ENCODE assay signal across 1 cellular context in genomic region chr7:121406-121805, GRCh38.
TF ChIP-seq lines count a peak whose summit lies in the region.

No MANE protein-coding gene starts in this region.

TF ChIP-seq in H1, 55 proteins besides CTCF, POLR2A, EP300 and RAD21 (continued from another document):
- TF ChIP-seq CHD7 (IDR thresholded peaks at IDR 0.05; ENCODE audit: insufficient replicate concordance, low read length) (no peak), EGR1 (IDR thresholded peaks at IDR 0.05; ENCODE audit: borderline replicate concordance, low read depth, low read length) (peak; percentile 96), YY1 (IDR thresholded peaks at IDR 0.05; ENCODE audit: low read depth, low read length) (peak; percentile 55; the same call in 1 of the 2 replicates), RBBP5 (IDR thresholded peaks at IDR 0.05; ENCODE audit: borderline replicate concordance, low read depth, low read length) (peak; percentile 54; the same call in 1 of the 2 replicates), SP2 (IDR thresholded peaks at IDR 0.05; ENCODE audit: low read length) (no peak), SIRT6 (IDR thresholded peaks at IDR 0.05; ENCODE audit: low read length) (no peak), CBX8 (IDR thresholded peaks at IDR 0.05; ENCODE audit: borderline replicate concordance, low read depth, low read length) (no peak), KDM1A (IDR thresholded peaks at IDR 0.05; ENCODE audit: borderline replicate concordance, low read length) (peak; percentile 47; the same call in 1 of the 2 replicates)
